Comparison of ENCODE assay signal across 1 cellular context in genomic region chr1:14758962-14759361, GRCh38.
TF ChIP-seq lines count a peak whose summit lies in the region.

No MANE protein-coding gene starts in this region.

TF ChIP-seq in H1, 55 proteins besides CTCF, POLR2A, EP300 and RAD21 (continued from another document):
- TF ChIP-seq USF2 (IDR thresholded peaks at IDR 0.05; ENCODE audit: low read length), result no peak
- no peak for TF ChIP-seq CREB1 (IDR thresholded peaks at IDR 0.05)
- no peak for TF ChIP-seq CTBP2 (IDR thresholded peaks at IDR 0.05; ENCODE audit: borderline replicate concordance, insufficient read depth, insufficient read length, low read length)
- no peak for TF ChIP-seq SRF (IDR thresholded peaks at IDR 0.05; ENCODE audit: low read depth, low read length)
- TF ChIP-seq ZNF274 (IDR thresholded peaks at IDR 0.05; ENCODE audit: borderline replicate concordance, extremely low read depth, low read length), result no peak
- no peak for TF ChIP-seq KDM5A (IDR thresholded peaks at IDR 0.05; ENCODE audit: low read length)
- no peak for TF ChIP-seq TCF12 (IDR thresholded peaks at IDR 0.05; ENCODE audit: low read depth, low read length)
- TF ChIP-seq RFX5 (IDR thresholded peaks at IDR 0.05; ENCODE audit: borderline replicate concordance, low read depth, low read length), result no peak
- no peak for TF ChIP-seq KDM4A (IDR thresholded peaks at IDR 0.05; ENCODE audit: low read depth, low read length, severe bottlenecking)
- TF ChIP-seq RNF2 (IDR thresholded peaks at IDR 0.05; ENCODE audit: borderline replicate concordance, low read depth, low read length, missing control alignments, poor library complexity, severe bottlenecking), result no peak
- no peak for TF ChIP-seq EZH2 (IDR thresholded peaks at IDR 0.05; ENCODE audit: low read depth, low read length, severe bottlenecking)
- no peak for TF ChIP-seq CBX8 (IDR thresholded peaks at IDR 0.05; ENCODE audit: borderline replicate concordance, low read depth, low read length)
